16 cellular contexts compared by ENCODE assay signal in the genomic region with DNA sequence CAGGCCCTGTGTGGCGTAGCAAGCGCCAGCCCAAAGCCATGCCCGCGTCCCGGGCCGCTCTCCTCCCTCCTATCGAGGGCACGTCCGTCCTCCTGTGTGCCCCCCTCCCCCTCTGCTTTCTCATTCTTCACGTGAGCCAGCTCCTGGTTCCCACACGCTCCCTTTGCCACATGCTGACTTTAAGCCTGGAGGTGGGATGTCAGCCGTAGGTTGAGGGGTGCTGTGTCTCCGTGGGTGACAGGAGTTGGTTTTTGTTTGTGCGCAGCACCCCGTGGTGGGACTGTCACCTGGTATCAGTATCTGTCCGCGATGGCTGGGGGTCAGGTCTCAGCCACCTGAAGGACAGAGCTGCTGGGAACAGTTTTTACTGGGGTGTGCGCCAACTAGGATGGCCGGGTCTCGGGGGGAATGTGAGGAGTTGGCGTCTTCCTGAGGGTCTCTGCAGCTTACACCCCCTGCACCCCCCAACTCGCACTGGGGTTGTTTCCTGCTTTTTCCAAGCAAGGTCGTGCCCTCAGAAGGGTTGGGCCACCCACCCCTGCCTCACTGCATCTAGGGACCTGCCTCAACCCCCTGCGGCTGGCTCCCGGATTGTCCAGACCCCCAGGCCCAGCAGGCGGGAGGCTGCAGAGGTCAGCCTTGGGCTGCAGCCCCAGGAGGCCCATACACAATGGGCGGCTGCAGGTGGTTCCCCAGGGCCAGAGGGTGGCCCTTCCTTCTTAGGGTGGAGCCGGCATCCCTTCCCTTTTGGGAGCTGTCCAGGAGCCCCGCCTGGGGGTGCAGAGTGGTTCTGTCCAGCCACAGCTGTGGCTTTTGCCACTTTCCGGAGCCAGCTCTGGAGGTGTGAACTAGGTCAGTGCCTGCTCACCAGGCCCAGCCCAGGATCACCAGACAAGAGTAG. TPM values are rescaled to one million over a fixed set of nuclear protein-coding genes. Genes with fewer than 3 reads are reported as not detected.
DNase-seq lines count a peak whose midpoint lies in the region; ATAC-seq and TF ChIP-seq lines count a peak whose summit lies in the region.
"Had no signal": no experiment of that assay in that cellular context is flagged by ENCODE, and none has a peak within 500 bp of the region (broad histone marks: within the 10 kb centered on the region; RNA-seq: fewer than 3 reads in every experiment).

No MANE protein-coding gene starts in this region.

- no peak overlapping the region for H3K27ac ChIP-seq in HEK293 (ENCODE audit: extremely low read depth, low read depth, low read length)
- peak overlapping the region in 1 of 2 donors; percentile 48 for H3K27ac ChIP-seq in breast epithelium
- H3K27ac ChIP-seq in skeletal muscle tissue (ENCODE audit: low read depth, low read length), result peak overlapping the region; percentile 75

- peak overlapping the region; percentile 51 to 73 (median 55) for H3K9ac ChIP-seq in skeletal muscle tissue (ENCODE audit: low read depth in 1 of 3, low read length in 3 of 3)

- H3K4me1 ChIP-seq in HEK293 (ENCODE audit: control insufficient read depth, insufficient read depth, low read length) (no peaks in the 10 kb centered on the region), breast epithelium (peaks cover 4 to 23% of the 10 kb centered on the region in 2 donors), skeletal muscle tissue (ENCODE audit: control insufficient read depth in 3 of 3, insufficient read depth in 3 of 3, low read length in 3 of 3) (peaks cover 59 to 74% (median 68%) of the 10 kb centered on the region in 3 donors)

- H3K9me3 ChIP-seq in HEK293 (ENCODE audit: control insufficient read depth, insufficient read depth, low read depth, low read length) (no peaks in the 10 kb centered on the region), breast epithelium (no peaks in the 10 kb centered on the region), skeletal muscle tissue (ENCODE audit: control insufficient read depth in 3 of 3, low read length in 3 of 3) (no peaks in the 10 kb centered on the region)

- no peak for TF ChIP-seq POLR2A in breast epithelium (IDR thresholded peaks at IDR 0.05)

- intact Hi-C loops in breast epithelium (cut with DNase I; ENCODE audit: low total_unique reads) (no loop called here), left colon (cut with DNase I, micrococcal nuclease) (no loop called here)

- H3K4me3 ChIP-seq in HEK293 (ENCODE audit: low read depth, low read length), result no peak overlapping the region
- peak overlapping the region in 2 of 3 donors; percentile 11 to 39 for H3K4me3 ChIP-seq in breast epithelium
- peak overlapping the region in 2 of 3 donors; percentile 29 to 40 for H3K4me3 ChIP-seq in skeletal muscle tissue (ENCODE audit: low read length in 3 of 3)

- DNase-seq in breast epithelium (ENCODE audit: low spot score in 2 of 2), result no peak
- DNase-seq in left colon, result peak in 1 of 2 donors; percentile 46
- DNase-seq in GM10266 (ENCODE audit: extremely low spot score), result no peak
- no peak for DNase-seq in NCI-H345 (lab: John Stamatoyannopoulos, UW)
- DNase-seq: activated CD4-positive, alpha-beta T cell treated with anti-CD3 and anti-CD28 coated beads for 4 hours; activated naive CD8-positive, alpha-beta T cell treated with anti-CD3 and anti-CD28 coated beads, Interleukin-2, amount 50 U/mL, for 24 hours; CD4-positive, CD25-positive, alpha-beta regulatory T cell; erythroblast; Karpas-422; mesendoderm; NCI-H1694 treated with DMSO at 0.1 percent for 48 hours; RPMI8226 had no signal

- POLR2A ChIA-PET in HEK293 (lab: Yijun Ruan, JAX), result no interaction called here

- peak; percentile 75 for ATAC-seq in left colon
- no peak for ATAC-seq in GM19328 (IDR thresholded peaks at IDR 0.05; ENCODE audit: unreplicated experiment)
- no peak for ATAC-seq in HG03095 (IDR thresholded peaks at IDR 0.05; ENCODE audit: unreplicated experiment)
- ATAC-seq: activated naive CD8-positive, alpha-beta T cell treated with anti-CD3 and anti-CD28 coated beads, Interleukin-2, amount 50 U/mL, for 24 hours had no signal

- TF ChIP-seq CTCF in HEK293 (tag by site-specific recombination; IDR thresholded peaks at IDR 0.05) (no peak), breast epithelium (IDR thresholded peaks at IDR 0.05) (no peak), GM10266 (IDR thresholded peaks at IDR 0.05; ENCODE audit: control insufficient read depth, insufficient read depth, low read depth, missing control alignments) (no peak)

- CTCF ChIA-PET in HEK293 (lab: Yijun Ruan, JAX), result interaction anchor here (0.9 kb wide), 1 partner anchor 26 kb away, joined by 4 read pairs; no protein-coding TSS in a partner anchor

- H3K27me3 ChIP-seq in breast epithelium (no peaks in the 10 kb centered on the region), skeletal muscle tissue (ENCODE audit: control insufficient read depth in 3 of 3, insufficient read depth in 3 of 3, low read length in 3 of 3) (no peaks in the 10 kb centered on the region)

- H3K36me3 ChIP-seq in HEK293 (ENCODE audit: control insufficient read depth in 2 of 2, insufficient read depth in 1 of 2, low read length in 2 of 2) (peaks cover 6 to 48% of the 10 kb centered on the region in 2 experiments; a peak in 2 of 3 replicates), breast epithelium (no peaks in the 10 kb centered on the region), skeletal muscle tissue (ENCODE audit: control insufficient read depth in 3 of 3, insufficient read depth in 3 of 3, low read length in 3 of 3) (peaks cover 7 to 19% (median 10%) of the 10 kb centered on the region in 3 donors)

TF ChIP-seq in HEK293, 187 proteins besides CTCF, POLR2A, EP300 and RAD21 (continues in another document):
- TF ChIP-seq ZFHX2 (tag by site-specific recombination; conservative IDR thresholded peaks at IDR 0.05), result peak; percentile 72
- TF ChIP-seq SP2 (tag by site-specific recombination; IDR thresholded peaks at IDR 0.05), result 0 out of 2 replicates have a peak, but pooled peaks have one; percentile 1
- TF ChIP-seq ZNF600 (tag by site-specific recombination; IDR thresholded peaks at IDR 0.05), result 0 out of 2 replicates have a peak, but pooled peaks have one; percentile 11
- TF ChIP-seq ZIC2 (tag by site-specific recombination; IDR thresholded peaks at IDR 0.05), result peak; percentile 65
- TF ChIP-seq GLIS2 (tag by site-specific recombination; IDR thresholded peaks at IDR 0.05), result peak; percentile 42; the same call in 1 of the 2 replicates
- no peak for TF ChIP-seq ZNF701 (tag by site-specific recombination; IDR thresholded peaks at IDR 0.05)
- no peak for TF ChIP-seq ZNF596 (tag by site-specific recombination; IDR thresholded peaks at IDR 0.05)
- TF ChIP-seq, protein P1, sequence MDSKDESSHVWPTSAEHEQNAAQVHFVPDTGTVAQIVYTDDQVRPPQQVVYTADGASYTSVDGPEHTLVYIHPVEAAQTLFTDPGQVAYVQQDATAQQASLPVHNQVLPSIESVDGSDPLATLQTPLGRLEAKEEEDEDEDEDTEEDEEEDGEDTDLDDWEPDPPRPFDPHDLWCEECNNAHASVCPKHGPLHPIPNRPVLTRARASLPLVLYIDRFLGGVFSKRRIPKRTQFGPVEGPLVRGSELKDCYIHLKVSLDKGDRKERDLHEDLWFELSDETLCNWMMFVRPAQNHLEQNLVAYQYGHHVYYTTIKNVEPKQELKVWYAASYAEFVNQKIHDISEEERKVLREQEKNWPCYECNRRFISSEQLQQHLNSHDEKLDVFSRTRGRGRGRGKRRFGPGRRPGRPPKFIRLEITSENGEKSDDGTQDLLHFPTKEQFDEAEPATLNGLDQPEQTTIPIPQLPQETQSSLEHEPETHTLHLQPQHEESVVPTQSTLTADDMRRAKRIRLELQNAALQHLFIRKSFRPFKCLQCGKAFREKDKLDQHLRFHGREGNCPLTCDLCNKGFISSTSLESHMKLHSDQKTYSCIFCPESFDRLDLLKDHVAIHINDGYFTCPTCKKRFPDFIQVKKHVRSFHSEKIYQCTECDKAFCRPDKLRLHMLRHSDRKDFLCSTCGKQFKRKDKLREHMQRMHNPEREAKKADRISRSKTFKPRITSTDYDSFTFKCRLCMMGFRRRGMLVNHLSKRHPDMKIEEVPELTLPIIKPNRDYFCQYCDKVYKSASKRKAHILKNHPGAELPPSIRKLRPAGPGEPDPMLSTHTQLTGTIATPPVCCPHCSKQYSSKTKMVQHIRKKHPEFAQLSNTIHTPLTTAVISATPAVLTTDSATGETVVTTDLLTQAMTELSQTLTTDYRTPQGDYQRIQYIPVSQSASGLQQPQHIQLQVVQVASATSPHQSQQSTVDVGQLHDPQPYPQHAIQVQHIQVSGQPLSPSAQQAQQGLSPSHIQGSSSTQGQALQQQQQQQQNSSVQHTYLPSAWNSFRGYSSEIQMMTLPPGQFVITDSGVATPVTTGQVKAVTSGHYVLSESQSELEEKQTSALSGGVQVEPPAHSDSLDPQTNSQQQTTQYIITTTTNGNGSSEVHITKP (tag by site-specific recombination; IDR thresholded peaks at IDR 0.05), result peak; percentile 56; the same call in 1 of the 2 replicates
- TF ChIP-seq EGR2 (tag by site-specific recombination; IDR thresholded peaks at IDR 0.05; ENCODE audit: low read depth), result peak; percentile 81
- TF ChIP-seq GLIS1 (tag by site-specific recombination; IDR thresholded peaks at IDR 0.05), result peak; percentile 82

RNA-seq across cellular contexts. Expression of a gene that starts 7.3 kb away (rescaled TPM):
- total RNA-seq in breast epithelium (10 to 100 TPM; 14.8 to 18.6 (median 17.0) TPM), left colon (10 to 100 TPM; 18.0 to 29.8 TPM), skeletal muscle tissue (5.7 TPM)

RNA-seq across cellular contexts. Expression of a gene that starts 27.4 kb away (rescaled TPM):
- total RNA-seq in breast epithelium (10 to 100 TPM in 2 of 3 donors, 1 to 10 TPM in 1; 8.8 to 31.5 (median 20.9) TPM), left colon (10 to 100 TPM; 19.7 to 31.8 TPM), skeletal muscle tissue (4.7 TPM)

RNA-seq across cellular contexts. Expression of a gene that starts 48.1 kb away (rescaled TPM):
- total RNA-seq in breast epithelium, result 10 to 100 TPM; 20.3 to 27.2 (median 24.4) TPM
- 10 to 100 TPM; 28.2 to 38.2 TPM for total RNA-seq in left colon
- 11.0 TPM for total RNA-seq in skeletal muscle tissue
